Comparison of ENCODE assay signal across 7 cellular contexts in genomic region chr22:43955883-43956286, GRCh38. TPM values are rescaled to one million over a fixed set of nuclear protein-coding genes. Genes with fewer than 3 reads are reported as not detected.
A peak's percentile ranks its signal among the peaks of the same experiment; 100 is the strongest.
DNase-seq lines count a peak whose midpoint lies in the region; ATAC-seq and TF ChIP-seq lines count a peak whose summit lies in the region.

No MANE protein-coding gene starts in this region.

- peaks cover 32% of the 10 kb centered on the region for H3K4me1 ChIP-seq in adipocyte (ENCODE audit: control insufficient read depth, insufficient read depth, low read length)
- peaks cover 0 to 29% (median 24%) of the 10 kb centered on the region in 4 donors for H3K4me1 ChIP-seq in tibial artery

- H3K36me3 ChIP-seq in adipocyte (ENCODE audit: control insufficient read depth, insufficient read depth, low read length, severe bottlenecking), result no peaks in the 10 kb centered on the region
- no peaks in the 10 kb centered on the region for H3K36me3 ChIP-seq in tibial artery

- H3K27ac ChIP-seq in tibial artery, result peak overlapping the region; percentile 81 to 83

- DNase-seq in adipocyte (ENCODE audit: low read depth) (no peak), kidney tubule cell (ENCODE audit: low spot score) (peak; percentile 17), tibial artery (no peak), occipital lobe (lab: John Stamatoyannopoulos, UW) (no peak), cerebellar cortex (ENCODE audit: low spot score) (no peak)

- H3K36me3 Mint-ChIP-seq in IgD-negative memory B cell, result peaks cover 10% of the 10 kb centered on the region

- intact Hi-C loops in tibial artery (cut with DNase I; ENCODE audit: low total_unique reads), result no loop called here

- H3K4me3 ChIP-seq in adipocyte (ENCODE audit: low read length) (peak overlapping the region; percentile 93), tibial artery (peak overlapping the region; percentile 79 to 98)

- no peaks in the 10 kb centered on the region for H3K9me3 Mint-ChIP-seq in IgD-negative memory B cell

- peaks cover 5% of the 10 kb centered on the region for H3K27me3 Mint-ChIP-seq in IgD-negative memory B cell

- H3K4me3 Mint-ChIP-seq in IgD-negative memory B cell, result peak overlapping the region; percentile 94 to 100 (median 98)

- peak; percentile 20 for ATAC-seq in GM18868 (IDR thresholded peaks at IDR 0.05; ENCODE audit: unreplicated experiment)

- TF ChIP-seq CTCF in tibial artery (IDR thresholded peaks at IDR 0.05), result no peak

- peak overlapping the region; percentile 88 to 96 (median 91) for H3K27ac Mint-ChIP-seq in IgD-negative memory B cell

- H3K9me3 ChIP-seq in adipocyte (ENCODE audit: control insufficient read depth, low read length) (no peaks in the 10 kb centered on the region), tibial artery (no peaks in the 10 kb centered on the region)

- H3K27me3 ChIP-seq in adipocyte (replicated peaks; ENCODE audit: control insufficient read depth, insufficient read depth, low read length) (no peaks in the 10 kb centered on the region), tibial artery (peaks cover 0 to 12% of the 10 kb centered on the region in 2 donors)

- H3K9ac ChIP-seq in adipocyte (ENCODE audit: low read length), result peak overlapping the region; percentile 94

- peaks cover 19 to 29% (median 25%) of the 10 kb centered on the region in 3 donors for H3K4me1 Mint-ChIP-seq in IgD-negative memory B cell

RNA-seq across cellular contexts. Expression of gene SAMM50, which starts 0.6 kb away (rescaled TPM):
- 79.5 TPM for polyA plus RNA-seq in IgD-negative memory B cell
- 31.0 TPM for total RNA-seq in occipital lobe

RNA-seq across cellular contexts. Expression of gene PNPLA3, which starts 32.3 kb away (rescaled TPM):
- polyA plus RNA-seq in IgD-negative memory B cell, result not detected
- total RNA-seq in occipital lobe, result 12.8 TPM
